ENCODE assay signal across 13 cellular contexts in the genomic region with DNA sequence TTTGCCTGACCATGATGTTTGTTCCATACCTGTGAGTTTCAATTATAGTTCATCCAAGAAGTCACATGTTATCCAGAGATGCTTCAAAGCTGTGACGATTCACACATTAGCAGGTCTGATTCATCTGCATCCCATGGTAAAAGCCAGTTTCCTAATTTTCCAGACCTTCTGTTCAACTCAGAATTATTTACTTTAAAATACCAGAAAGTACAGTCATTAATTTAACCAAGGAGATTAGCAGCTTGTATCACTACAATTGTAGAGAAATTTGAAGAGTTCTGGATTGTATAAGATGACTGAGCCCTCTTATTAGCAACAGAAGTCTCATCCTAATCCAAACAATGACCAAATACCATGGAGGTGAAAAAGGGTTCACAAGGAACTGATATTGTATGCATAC.
A peak's percentile ranks its signal among the peaks of the same experiment; 100 is the strongest.
DNase-seq lines count a peak whose midpoint lies in the region; ATAC-seq, FAIRE-seq and TF ChIP-seq lines count a peak whose summit lies in the region.
"Had no signal": no experiment of that assay in that cellular context is flagged by ENCODE, and none has a peak within 500 bp of the region (broad histone marks: within the 10 kb centered on the region; RNA-seq: fewer than 3 reads in every experiment).

No MANE protein-coding gene starts in this region.

- ATAC-seq in GM21576 (IDR thresholded peaks at IDR 0.05; ENCODE audit: unreplicated experiment) (no peak), GM18519 (IDR thresholded peaks at IDR 0.05; ENCODE audit: low FRiP score, unreplicated experiment) (no peak)

- no peaks in the 10 kb centered on the region for H3K9me3 ChIP-seq in muscle layer of duodenum (ENCODE audit: control insufficient read depth in 1 of 2, low read length in 2 of 2)
- H3K9me3 ChIP-seq: BLaER1 had no signal

- TF ChIP-seq CTCF in epithelial cell of esophagus (IDR thresholded peaks at IDR 0.05; ENCODE audit: insufficient read depth, low read depth, low read length, missing control alignments) = no peak

- H3K4me1 ChIP-seq in muscle layer of duodenum (ENCODE audit: control insufficient read depth in 1 of 2, insufficient read depth in 2 of 2, low read length in 2 of 2) = no peaks in the 10 kb centered on the region
- H3K4me1 ChIP-seq: BLaER1 had no signal

- FAIRE-seq in RCC 7860 (lab: Jason Lieb, UNC) = no peak
- FAIRE-seq: kidney had no signal

- DNase-seq in AG20443 (ENCODE audit: low spot score) (peak; percentile 62), RCC 7860 (ENCODE audit: low spot score) (peak; percentile 24), epithelial cell of esophagus (ENCODE audit: low read depth) (peak; percentile 78), HuH-7 (ENCODE audit: low spot score) (no peak), NCI-H446 treated with DMSO at 0.1 percent for 48 hours (lab: John Stamatoyannopoulos, UW) (no peak)
- DNase-seq: activated CD4-positive, alpha-beta T cell treated with anti-CD3 and anti-CD28 coated beads for 4 hours; head of caudate nucleus; kidney; NCI-H2107 had no signal

- no peaks in the 10 kb centered on the region for H3K36me3 ChIP-seq in muscle layer of duodenum (ENCODE audit: control insufficient read depth in 1 of 2, insufficient read depth in 2 of 2, low read length in 2 of 2)
- H3K36me3 ChIP-seq: BLaER1 had no signal

- no peaks in the 10 kb centered on the region for H3K27me3 ChIP-seq in muscle layer of duodenum (ENCODE audit: low read depth, low read length)
- H3K27me3 ChIP-seq: BLaER1 had no signal

- peak overlapping the region; percentile 68 for H3K27ac ChIP-seq in muscle layer of duodenum (ENCODE audit: low read length)
- H3K27ac ChIP-seq: BLaER1 had no signal

- no peak overlapping the region for H3K4me3 ChIP-seq in epithelial cell of esophagus (ENCODE audit: low read length)
- H3K4me3 ChIP-seq in muscle layer of duodenum (ENCODE audit: low read depth in 1 of 2, low read length in 2 of 2) = no peak overlapping the region
- H3K4me3 ChIP-seq: BLaER1 had no signal

Comparison
In these comparisons a context has a peak if more than half of its experiments do, and no peak if none do; other contexts are left out.
1. DNase-seq: peak in AG20443 (single experiment), RCC 7860 (single experiment) and epithelial cell of esophagus (single experiment); none in HuH-7 (single experiment) and NCI-H446 treated with DMSO at 0.1 percent for 48 hours (single experiment).